Comparison of ENCODE assay signal across 1 cellular context in genomic region chr6:56380476-56380875, GRCh38.
TF ChIP-seq lines count a peak whose summit lies in the region.

No MANE protein-coding gene starts in this region.

TF ChIP-seq in SK-N-SH, 30 proteins besides CTCF, POLR2A, EP300 and RAD21:
- TF ChIP-seq, protein P1, sequence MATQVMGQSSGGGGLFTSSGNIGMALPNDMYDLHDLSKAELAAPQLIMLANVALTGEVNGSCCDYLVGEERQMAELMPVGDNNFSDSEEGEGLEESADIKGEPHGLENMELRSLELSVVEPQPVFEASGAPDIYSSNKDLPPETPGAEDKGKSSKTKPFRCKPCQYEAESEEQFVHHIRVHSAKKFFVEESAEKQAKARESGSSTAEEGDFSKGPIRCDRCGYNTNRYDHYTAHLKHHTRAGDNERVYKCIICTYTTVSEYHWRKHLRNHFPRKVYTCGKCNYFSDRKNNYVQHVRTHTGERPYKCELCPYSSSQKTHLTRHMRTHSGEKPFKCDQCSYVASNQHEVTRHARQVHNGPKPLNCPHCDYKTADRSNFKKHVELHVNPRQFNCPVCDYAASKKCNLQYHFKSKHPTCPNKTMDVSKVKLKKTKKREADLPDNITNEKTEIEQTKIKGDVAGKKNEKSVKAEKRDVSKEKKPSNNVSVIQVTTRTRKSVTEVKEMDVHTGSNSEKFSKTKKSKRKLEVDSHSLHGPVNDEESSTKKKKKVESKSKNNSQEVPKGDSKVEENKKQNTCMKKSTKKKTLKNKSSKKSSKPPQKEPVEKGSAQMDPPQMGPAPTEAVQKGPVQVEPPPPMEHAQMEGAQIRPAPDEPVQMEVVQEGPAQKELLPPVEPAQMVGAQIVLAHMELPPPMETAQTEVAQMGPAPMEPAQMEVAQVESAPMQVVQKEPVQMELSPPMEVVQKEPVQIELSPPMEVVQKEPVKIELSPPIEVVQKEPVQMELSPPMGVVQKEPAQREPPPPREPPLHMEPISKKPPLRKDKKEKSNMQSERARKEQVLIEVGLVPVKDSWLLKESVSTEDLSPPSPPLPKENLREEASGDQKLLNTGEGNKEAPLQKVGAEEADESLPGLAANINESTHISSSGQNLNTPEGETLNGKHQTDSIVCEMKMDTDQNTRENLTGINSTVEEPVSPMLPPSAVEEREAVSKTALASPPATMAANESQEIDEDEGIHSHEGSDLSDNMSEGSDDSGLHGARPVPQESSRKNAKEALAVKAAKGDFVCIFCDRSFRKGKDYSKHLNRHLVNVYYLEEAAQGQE (IDR thresholded peaks at IDR 0.05; ENCODE audit: low read depth, low read length), result no peak
- no peak for TF ChIP-seq RCOR1 (IDR thresholded peaks at IDR 0.05; ENCODE audit: low read length)
- TF ChIP-seq IRF3 (IDR thresholded peaks at IDR 0.05; ENCODE audit: low read depth, low read length), result no peak
- no peak for TF ChIP-seq RXRA (IDR thresholded peaks at IDR 0.05; ENCODE audit: borderline replicate concordance, low read depth)
- no peak for TF ChIP-seq YY1 (IDR thresholded peaks at IDR 0.05; ENCODE audit: low read depth)
- no peak for TF ChIP-seq JUND (IDR thresholded peaks at IDR 0.05)
- TF ChIP-seq CHD2 (IDR thresholded peaks at IDR 0.05; ENCODE audit: low read length, partially characterized antibody), result no peak
- no peak for TF ChIP-seq NFIC (IDR thresholded peaks at IDR 0.05; ENCODE audit: borderline replicate concordance)
- no peak for TF ChIP-seq ELF1 (IDR thresholded peaks at IDR 0.05)
- TF ChIP-seq SMC3 (IDR thresholded peaks at IDR 0.05; ENCODE audit: low read depth, low read length), result no peak
- no peak for TF ChIP-seq TCF12 (IDR thresholded peaks at IDR 0.05)
- TF ChIP-seq, protein P2, sequence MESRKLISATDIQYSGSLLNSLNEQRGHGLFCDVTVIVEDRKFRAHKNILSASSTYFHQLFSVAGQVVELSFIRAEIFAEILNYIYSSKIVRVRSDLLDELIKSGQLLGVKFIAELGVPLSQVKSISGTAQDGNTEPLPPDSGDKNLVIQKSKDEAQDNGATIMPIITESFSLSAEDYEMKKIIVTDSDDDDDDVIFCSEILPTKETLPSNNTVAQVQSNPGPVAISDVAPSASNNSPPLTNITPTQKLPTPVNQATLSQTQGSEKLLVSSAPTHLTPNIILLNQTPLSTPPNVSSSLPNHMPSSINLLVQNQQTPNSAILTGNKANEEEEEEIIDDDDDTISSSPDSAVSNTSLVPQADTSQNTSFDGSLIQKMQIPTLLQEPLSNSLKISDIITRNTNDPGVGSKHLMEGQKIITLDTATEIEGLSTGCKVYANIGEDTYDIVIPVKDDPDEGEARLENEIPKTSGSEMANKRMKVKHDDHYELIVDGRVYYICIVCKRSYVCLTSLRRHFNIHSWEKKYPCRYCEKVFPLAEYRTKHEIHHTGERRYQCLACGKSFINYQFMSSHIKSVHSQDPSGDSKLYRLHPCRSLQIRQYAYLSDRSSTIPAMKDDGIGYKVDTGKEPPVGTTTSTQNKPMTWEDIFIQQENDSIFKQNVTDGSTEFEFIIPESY (IDR thresholded peaks at IDR 0.05; ENCODE audit: borderline replicate concordance, low read depth), result no peak
- no peak for TF ChIP-seq USF2 (IDR thresholded peaks at IDR 0.05; ENCODE audit: borderline replicate concordance, low read depth, low read length)
- TF ChIP-seq NRF1 (IDR thresholded peaks at IDR 0.05; ENCODE audit: low read depth, low read length), result no peak
- TF ChIP-seq, protein P3, sequence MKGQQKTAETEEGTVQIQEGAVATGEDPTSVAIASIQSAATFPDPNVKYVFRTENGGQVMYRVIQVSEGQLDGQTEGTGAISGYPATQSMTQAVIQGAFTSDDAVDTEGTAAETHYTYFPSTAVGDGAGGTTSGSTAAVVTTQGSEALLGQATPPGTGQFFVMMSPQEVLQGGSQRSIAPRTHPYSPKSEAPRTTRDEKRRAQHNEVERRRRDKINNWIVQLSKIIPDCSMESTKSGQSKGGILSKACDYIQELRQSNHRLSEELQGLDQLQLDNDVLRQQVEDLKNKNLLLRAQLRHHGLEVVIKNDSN (IDR thresholded peaks at IDR 0.05; ENCODE audit: borderline replicate concordance, low read depth), result no peak
TF ChIP-seq in SK-N-SH: peak in this region for 0.
